8 cellular contexts compared by ENCODE assay signal in the genomic region with DNA sequence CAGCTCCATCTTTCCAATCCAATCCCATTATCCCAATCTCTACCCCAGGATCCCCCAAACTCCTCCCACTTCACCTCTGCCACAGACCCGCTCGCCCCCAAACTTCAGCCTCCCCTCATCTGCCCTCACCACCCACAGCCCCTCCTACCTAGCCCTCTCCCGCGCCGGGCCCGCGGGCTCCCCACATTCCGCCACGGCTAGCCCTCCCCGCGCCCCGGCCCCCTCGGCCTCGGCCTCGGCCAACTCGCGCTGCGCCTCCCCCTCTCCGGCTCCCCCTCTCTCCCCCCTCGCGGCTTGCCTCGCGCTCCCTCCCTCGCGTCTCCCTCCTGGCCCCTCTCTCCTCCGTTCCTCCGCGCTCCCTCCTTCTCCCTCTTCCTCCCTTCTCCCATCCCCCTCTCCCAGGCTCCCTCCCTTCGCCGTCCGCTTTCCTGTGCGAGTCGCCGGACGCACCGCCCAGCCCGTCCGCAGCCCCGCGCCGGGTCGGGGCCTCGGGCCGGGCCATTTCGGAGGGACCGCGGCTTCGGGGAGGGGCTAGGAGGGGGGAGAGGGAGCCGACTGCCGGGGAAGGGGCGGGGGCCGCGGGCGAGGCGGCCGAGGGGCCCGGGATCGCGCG. TPM values are rescaled to one million over a fixed set of nuclear protein-coding genes. Genes with fewer than 3 reads are reported as not detected.
DNase-seq lines count a peak whose midpoint lies in the region; ATAC-seq, FAIRE-seq and TF ChIP-seq lines count a peak whose summit lies in the region.

A gene with protein sequence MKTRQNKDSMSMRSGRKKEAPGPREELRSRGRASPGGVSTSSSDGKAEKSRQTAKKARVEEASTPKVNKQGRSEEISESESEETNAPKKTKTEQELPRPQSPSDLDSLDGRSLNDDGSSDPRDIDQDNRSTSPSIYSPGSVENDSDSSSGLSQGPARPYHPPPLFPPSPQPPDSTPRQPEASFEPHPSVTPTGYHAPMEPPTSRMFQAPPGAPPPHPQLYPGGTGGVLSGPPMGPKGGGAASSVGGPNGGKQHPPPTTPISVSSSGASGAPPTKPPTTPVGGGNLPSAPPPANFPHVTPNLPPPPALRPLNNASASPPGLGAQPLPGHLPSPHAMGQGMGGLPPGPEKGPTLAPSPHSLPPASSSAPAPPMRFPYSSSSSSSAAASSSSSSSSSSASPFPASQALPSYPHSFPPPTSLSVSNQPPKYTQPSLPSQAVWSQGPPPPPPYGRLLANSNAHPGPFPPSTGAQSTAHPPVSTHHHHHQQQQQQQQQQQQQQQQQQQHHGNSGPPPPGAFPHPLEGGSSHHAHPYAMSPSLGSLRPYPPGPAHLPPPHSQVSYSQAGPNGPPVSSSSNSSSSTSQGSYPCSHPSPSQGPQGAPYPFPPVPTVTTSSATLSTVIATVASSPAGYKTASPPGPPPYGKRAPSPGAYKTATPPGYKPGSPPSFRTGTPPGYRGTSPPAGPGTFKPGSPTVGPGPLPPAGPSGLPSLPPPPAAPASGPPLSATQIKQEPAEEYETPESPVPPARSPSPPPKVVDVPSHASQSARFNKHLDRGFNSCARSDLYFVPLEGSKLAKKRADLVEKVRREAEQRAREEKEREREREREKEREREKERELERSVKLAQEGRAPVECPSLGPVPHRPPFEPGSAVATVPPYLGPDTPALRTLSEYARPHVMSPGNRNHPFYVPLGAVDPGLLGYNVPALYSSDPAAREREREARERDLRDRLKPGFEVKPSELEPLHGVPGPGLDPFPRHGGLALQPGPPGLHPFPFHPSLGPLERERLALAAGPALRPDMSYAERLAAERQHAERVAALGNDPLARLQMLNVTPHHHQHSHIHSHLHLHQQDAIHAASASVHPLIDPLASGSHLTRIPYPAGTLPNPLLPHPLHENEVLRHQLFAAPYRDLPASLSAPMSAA (N-terminal part only) (plus strand): TSS at position 581 of the 613 bp plus-strand sequence. CDS start 6,043 bp downstream, outside the sequence.

- H3K36me3 Mint-ChIP-seq in CD4-positive, alpha-beta T cell (ENCODE audit: low read depth), result peaks cover 15% of the 10 kb centered on the region

- H3K4me3 ChIP-seq in HAP-1, result peak within 1 kb of the TSS; percentile 70
- H3K4me3 ChIP-seq in Panc1 (ENCODE audit: low read depth in 2 of 2, low read length in 2 of 2), result peak within 1 kb of the TSS; percentile 73 to 83
- peak within 1 kb of the TSS; percentile 92 for H3K4me3 ChIP-seq in left ventricle myocardium inferior
- peak within 1 kb of the TSS; percentile 46 to 81 (median 71) for H3K4me3 ChIP-seq in pancreas

- CTCF ChIA-PET in CD4-positive, alpha-beta T cell (lab: Charles Lee), result interaction anchor here (0.6 to 4.0 kb wide), 7 partner anchors 10 to 160 kb away, joined by 3 to 26 read pairs (median 3); a partner anchor contains a TSS
- CTCF ChIA-PET in Panc1 (lab: Charles Lee), result interaction anchor here (0.6 kb wide), 1 partner anchor 53 kb away, joined by 6 read pairs; no protein-coding TSS in a partner anchor

- no peaks in the 10 kb centered on the region for H3K9me3 ChIP-seq in CD4-positive, alpha-beta T cell (ENCODE audit: control insufficient read depth, low read length)
- H3K9me3 ChIP-seq in HAP-1 (no peaks in the 10 kb centered on the region), Panc1 (ENCODE audit: control insufficient read depth, insufficient read depth, low read depth, low read length) (no peaks in the 10 kb centered on the region), left ventricle myocardium inferior (replicated peaks) (no peaks in the 10 kb centered on the region), pancreas (no peaks in the 10 kb centered on the region)

- H3K4me1 ChIP-seq in HAP-1 (peaks cover 40% of the 10 kb centered on the region), Panc1 (ENCODE audit: control insufficient read depth, insufficient read depth, low read length) (peaks cover 36% of the 10 kb centered on the region), left ventricle myocardium inferior (peaks cover 80% of the 10 kb centered on the region), pancreas (peaks cover 13 to 43% (median 23%) of the 10 kb centered on the region in 3 donors)

- H3K27me3 Mint-ChIP-seq in CD4-positive, alpha-beta T cell, result no peaks in the 10 kb centered on the region

- TF ChIP-seq CTCF in CD4-positive, alpha-beta T cell (IDR thresholded peaks at IDR 0.05), result no peak
- TF ChIP-seq CTCF in Panc1 (IDR thresholded peaks at IDR 0.05) (no peak), left ventricle myocardium inferior (IDR thresholded peaks at IDR 0.05; ENCODE audit: borderline replicate concordance) (no peak), pancreas (IDR thresholded peaks at IDR 0.05) (no peak)

- H3K9me3 Mint-ChIP-seq in CD4-positive, alpha-beta T cell, result no peaks in the 10 kb centered on the region

- 1% methylated on average over 34 to 60 of the region's 60 CpGs for WGBS in pancreas, 2 donors

- intact Hi-C loops in CD4-positive, alpha-beta T cell (cut with DNase I, micrococcal nuclease), result no loop called here
- intact Hi-C loops in Panc1 (cut with micrococcal nuclease; ENCODE audit: unreplicated experiment) (no loop called here), left ventricle myocardium inferior (cut with micrococcal nuclease) (no loop called here), pancreas (cut with DNase I) (loop anchor here in 1 of 3 donors (10.0 kb wide), 1 partner anchor 167 kb away; a partner anchor contains a TSS)

- peak within 1 kb of the TSS; percentile 82 for H3K27ac ChIP-seq in CD4-positive, alpha-beta T cell (ENCODE audit: low read depth, low read length)
- H3K27ac ChIP-seq in Panc1 (ENCODE audit: low read length), result peak within 1 kb of the TSS; percentile 96
- H3K27ac ChIP-seq in left ventricle myocardium inferior (replicated peaks), result peak within 1 kb of the TSS; percentile 97
- peak within 1 kb of the TSS; percentile 68 to 93 (median 88) for H3K27ac ChIP-seq in pancreas

- peak; percentile 41 for ATAC-seq in CD4-positive, alpha-beta T cell (ENCODE audit: poor library complexity)
- ATAC-seq in Panc1 (peak; percentile 40), pancreas (peak; percentile 28 to 55 (median 38)), HG02981 (IDR thresholded peaks at IDR 0.05; ENCODE audit: unreplicated experiment) (no peak)

- POLR2A ChIA-PET in CD4-positive, alpha-beta T cell (lab: Charles Lee), result interaction anchor here (0.7 to 6.4 kb wide), 8 partner anchors 9 to 181 kb away, joined by 3 to 76 read pairs (median 9); a partner anchor contains a TSS
- POLR2A ChIA-PET in Panc1 (lab: Charles Lee), result no interaction called here

- BruUV-seq in Panc1 (replicated peaks; lab: Mats Ljungman, UMichigan), result no TSS peak

- H3K27ac Mint-ChIP-seq in CD4-positive, alpha-beta T cell, result peak within 1 kb of the TSS; percentile 87

- peak in 3 of 10 experiments; percentile 33 to 54 (median 40) for DNase-seq in CD4-positive, alpha-beta T cell
- peak; percentile 67 to 84 for DNase-seq in HAP-1 (ENCODE audit: low spot score in 2 of 2)
- DNase-seq in Panc1 (ENCODE audit: low read depth, low spot score), result no peak
- peak in 55 of 58 donors; percentile 13 to 92 (median 77) for DNase-seq in anterior cingulate cortex (lab: John Stamatoyannopoulos, UW)
- DNase-seq in left ventricle myocardium inferior, result peak; percentile 86
- DNase-seq in pancreas, result peak; percentile 65 to 88 (median 80)
- no peak for DNase-seq in OCI-M2 (lab: John Stamatoyannopoulos, UW; ENCODE audit: unreplicated experiment)

- in situ Hi-C loops in HAP-1 (cut with MboI; ENCODE audit: low sequenced_read_pairs) (no loop called here), Panc1 (cut with HindIII; ENCODE audit: low pct_unique_long_range_greater_than_20kb, low sequenced_read_pairs) (no loop called here)

- peaks cover 15% of the 10 kb centered on the region for H3K36me3 ChIP-seq in HAP-1 (replicated peaks)
- H3K36me3 ChIP-seq in Panc1 (ENCODE audit: control insufficient read depth, insufficient read depth, low read length), result no peaks in the 10 kb centered on the region; the same call in none of the 2 replicates
- no peaks in the 10 kb centered on the region for H3K36me3 ChIP-seq in left ventricle myocardium inferior
- H3K36me3 ChIP-seq in pancreas, result no peaks in the 10 kb centered on the region

- no peaks in the 10 kb centered on the region for H3K27me3 ChIP-seq in CD4-positive, alpha-beta T cell (ENCODE audit: control insufficient read depth, insufficient read depth, low read length)
- H3K27me3 ChIP-seq in HAP-1 (ENCODE audit: low read depth), result no peaks in the 10 kb centered on the region
- H3K27me3 ChIP-seq in Panc1 (ENCODE audit: control insufficient read depth, insufficient read depth, low read length), result no peaks in the 10 kb centered on the region
- H3K27me3 ChIP-seq in left ventricle myocardium inferior (ENCODE audit: low read depth), result no peaks in the 10 kb centered on the region
- H3K27me3 ChIP-seq in pancreas, result no peaks in the 10 kb centered on the region

- peak within 1 kb of the TSS; percentile 95 for H3K4me3 Mint-ChIP-seq in CD4-positive, alpha-beta T cell

- no peak for FAIRE-seq in pancreas (lab: Jason Lieb, UNC)

- H3K4me1 Mint-ChIP-seq in CD4-positive, alpha-beta T cell (ENCODE audit: low read depth), result peaks cover 56% of the 10 kb centered on the region

RNA-seq across cellular contexts. Expression of the gene that starts here (rescaled TPM):
- total RNA-seq in CD4-positive, alpha-beta T cell, result 10 to 100 TPM; 28.7 to 29.6 TPM
- 82.3 TPM for total RNA-seq in Panc1 (2021; ENCODE audit: unreplicated experiment)
- polyA plus RNA-seq in Panc1 (2012; ENCODE audit: insufficient read length), result 95.7 TPM
- 71.4 TPM for total RNA-seq in left ventricle myocardium inferior
- 10 to 100 TPM; 30.9 to 54.5 (median 36.2) TPM for total RNA-seq in pancreas
- polyA plus RNA-seq in pancreas, result 100 to 1,000 TPM; 110 to 113 TPM

Comparison
In these comparisons a context has a peak if more than half of its experiments do, and no peak if none do; other contexts are left out.
1. DNase-seq: peak in HAP-1 (2 of 2), anterior cingulate cortex (55 of 58), left ventricle myocardium inferior (single experiment) and pancreas (6 of 6); none in Panc1 (single experiment) and OCI-M2 (single experiment).
2. Peak in every context shown above with its lines, with median percentiles within 50 percentile points of each other: H3K27ac ChIP-seq and H3K4me3 ChIP-seq.